In genomic region chr16:25051446-25052160, GRCh38 we compare ENCODE assay signal across 10 cellular contexts. TPM values are rescaled to one million over a fixed set of nuclear protein-coding genes. Genes with fewer than 3 reads are reported as not detected.
A peak's percentile ranks its signal among the peaks of the same experiment; 100 is the strongest.
DNase-seq lines count a peak whose midpoint lies in the region; ATAC-seq, FAIRE-seq and TF ChIP-seq lines count a peak whose summit lies in the region.
"Had no signal": no experiment of that assay in that cellular context is flagged by ENCODE, and none has a peak within 500 bp of the region (broad histone marks: within the 10 kb centered on the region; RNA-seq: fewer than 3 reads in every experiment).

No MANE protein-coding gene starts in this region.

- H3K4me3 ChIP-seq in adipocyte (ENCODE audit: low read length) (peak overlapping the region; percentile 57), suprapubic skin (peak overlapping the region; percentile 6), H7 (ENCODE audit: insufficient read depth, low read depth, low read length) (no peak overlapping the region)

- WGBS in suprapubic skin, result 19% methylated on average over 7 of the region's 7 CpGs

- no peaks in the 10 kb centered on the region for H3K9me3 Mint-ChIP-seq in activated CD4-positive, alpha-beta T cell treated with anti-CD3 and anti-CD28 coated beads for 36 hours (ENCODE audit: low read depth)
- H3K9me3 Mint-ChIP-seq: CD14-positive monocyte had no signal

- H3K27me3 Mint-ChIP-seq in activated CD4-positive, alpha-beta T cell treated with anti-CD3 and anti-CD28 coated beads for 36 hours, result no peaks in the 10 kb centered on the region

- H3K27me3 ChIP-seq in adipocyte (replicated peaks; ENCODE audit: control insufficient read depth, insufficient read depth, low read length), result no peaks in the 10 kb centered on the region
- H3K27me3 ChIP-seq in suprapubic skin, result no peaks in the 10 kb centered on the region
- H3K27me3 ChIP-seq in H7 (ENCODE audit: control insufficient read depth, insufficient read depth, low read length), result no peaks in the 10 kb centered on the region

- peaks cover 60% of the 10 kb centered on the region for H3K4me1 Mint-ChIP-seq in activated CD4-positive, alpha-beta T cell treated with anti-CD3 and anti-CD28 coated beads for 36 hours

- H3K27ac ChIP-seq in suprapubic skin, result peak overlapping the region; percentile 72

- DNase-seq in activated CD4-positive, alpha-beta T cell treated with anti-CD3 and anti-CD28 coated beads for 36 hours, result peak; percentile 46
- DNase-seq in activated CD4-positive, alpha-beta T cell treated with anti-CD3 and anti-CD28 coated beads for 4 hours, result no peak
- DNase-seq in adipocyte (ENCODE audit: low read depth) (peak; percentile 61), suprapubic skin (ENCODE audit: low spot score in 2 of 2) (no peak), H7 (no peak), activated gamma-delta T cell treated with Interleukin-2 at 50 U/mL for 16 hours (no peak)
- DNase-seq: activated CD8-positive, alpha-beta memory T cell treated with anti-CD3 and anti-CD28 coated beads for 24 hours had no signal

- peak overlapping the region; percentile 59 for H3K4me3 Mint-ChIP-seq in activated CD4-positive, alpha-beta T cell treated with anti-CD3 and anti-CD28 coated beads for 36 hours

- no peaks in the 10 kb centered on the region for H3K36me3 Mint-ChIP-seq in activated CD4-positive, alpha-beta T cell treated with anti-CD3 and anti-CD28 coated beads for 36 hours (ENCODE audit: low read depth)
- H3K36me3 Mint-ChIP-seq: CD14-positive monocyte had no signal

- peak; percentile 9 for FAIRE-seq in islet of Langerhans (lab: Jason Lieb, UNC)

- POLR2A ChIA-PET in activated CD4-positive, alpha-beta T cell treated with anti-CD3 and anti-CD28 coated beads for 36 hours (lab: Charles Lee), result no interaction called here

- no peak for TF ChIP-seq CTCF in suprapubic skin (IDR thresholded peaks at IDR 0.05)

- TF ChIP-seq POLR2A in suprapubic skin (IDR thresholded peaks at IDR 0.05), result no peak

- CTCF ChIA-PET in activated CD4-positive, alpha-beta T cell treated with anti-CD3 and anti-CD28 coated beads for 36 hours (lab: Charles Lee), result interaction anchor here (0.6 to 1.4 kb wide), 6 partner anchors 8 to 173 kb away, joined by 3 to 5 read pairs (median 3); no protein-coding TSS in a partner anchor

- ATAC-seq in activated CD4-positive, alpha-beta T cell treated with anti-CD3 and anti-CD28 coated beads for 36 hours, result peak; percentile 30
- no peak for ATAC-seq in HG03159 (IDR thresholded peaks at IDR 0.05; ENCODE audit: unreplicated experiment)

- intact Hi-C loops in activated CD4-positive, alpha-beta T cell treated with anti-CD3 and anti-CD28 coated beads for 36 hours (cut with DNase I, micrococcal nuclease), result no loop called here

- H3K4me1 ChIP-seq in adipocyte (ENCODE audit: control insufficient read depth, insufficient read depth, low read length), result peaks cover 19% of the 10 kb centered on the region
- peaks cover 44% of the 10 kb centered on the region for H3K4me1 ChIP-seq in suprapubic skin

- H3K9me3 ChIP-seq in adipocyte (ENCODE audit: control insufficient read depth, low read length), result no peaks in the 10 kb centered on the region
- H3K9me3 ChIP-seq in suprapubic skin, result no peaks in the 10 kb centered on the region

- H3K36me3 ChIP-seq in adipocyte (ENCODE audit: control insufficient read depth, insufficient read depth, low read length, severe bottlenecking), result no peaks in the 10 kb centered on the region
- no peaks in the 10 kb centered on the region for H3K36me3 ChIP-seq in suprapubic skin
- no peaks in the 10 kb centered on the region for H3K36me3 ChIP-seq in H7 (replicated peaks; ENCODE audit: control insufficient read depth, insufficient read depth, low read length)

- no peak for TF ChIP-seq EP300 in suprapubic skin (IDR thresholded peaks at IDR 0.05)

- H3K27ac Mint-ChIP-seq in activated CD4-positive, alpha-beta T cell treated with anti-CD3 and anti-CD28 coated beads for 36 hours, result peak overlapping the region; percentile 87

- H3K9ac ChIP-seq in adipocyte (ENCODE audit: low read length), result peak overlapping the region; percentile 39

RNA-seq across cellular contexts. Expression of gene ARHGAP17, which starts 36.4 kb away (rescaled TPM):
- 10 to 100 TPM; 55.1 to 60.4 TPM for total RNA-seq in activated CD4-positive, alpha-beta T cell treated with anti-CD3 and anti-CD28 coated beads for 36 hours
- 10 to 100 TPM; 47.5 to 71.4 (median 55.8) TPM for total RNA-seq in suprapubic skin
- 31.3 and 33.3 TPM in 2 replicates for total RNA-seq in H7 (2014; rRNA removed; shearing (Covaris generic))

RNA-seq across cellular contexts. Expression of gene LCMT1, which starts 59.9 kb away (rescaled TPM):
- total RNA-seq in activated CD4-positive, alpha-beta T cell treated with anti-CD3 and anti-CD28 coated beads for 36 hours, result 10 to 100 TPM; 33.3 to 36.2 TPM
- total RNA-seq in suprapubic skin, result 10 to 100 TPM; 41.2 to 54.3 (median 42.8) TPM
- 32.5 and 37.6 TPM in 2 replicates for total RNA-seq in H7 (2014; rRNA removed; shearing (Covaris generic))

Comparison
In these comparisons a context has a peak if more than half of its experiments do, and no peak if none do; other contexts are left out.
1. DNase-seq: peak in activated CD4-positive, alpha-beta T cell treated with anti-CD3 and anti-CD28 coated beads for 36 hours (single experiment) and adipocyte (single experiment); none in activated CD4-positive, alpha-beta T cell treated with anti-CD3 and anti-CD28 coated beads for 4 hours (0 of 2), suprapubic skin (0 of 2), H7 (single experiment) and activated gamma-delta T cell treated with Interleukin-2 at 50 U/mL for 16 hours (single experiment).